Comparison of ENCODE assay signal across 16 cellular contexts in the genomic region with DNA sequence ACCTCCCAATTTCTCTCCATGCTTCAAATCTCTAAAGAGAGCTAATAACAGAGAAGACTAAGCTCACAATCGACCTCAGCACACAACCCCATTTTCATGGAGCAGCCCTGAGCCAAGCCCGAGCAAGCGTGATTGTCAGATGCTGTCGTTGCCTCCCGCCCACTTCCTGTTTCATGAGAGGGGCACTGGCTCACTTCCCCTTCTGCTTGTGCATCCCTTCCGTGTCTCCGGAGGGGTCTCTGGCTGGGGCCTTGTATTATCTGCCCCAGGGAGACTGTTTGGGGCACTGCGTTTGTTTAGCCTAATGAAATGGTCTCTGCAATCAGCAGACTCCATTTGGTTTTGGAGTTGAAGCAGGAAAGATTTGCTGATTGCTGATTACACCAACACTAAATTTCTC.
DNase-seq lines count a peak whose midpoint lies in the region; ATAC-seq and TF ChIP-seq lines count a peak whose summit lies in the region.
"Had no signal": no experiment of that assay in that cellular context is flagged by ENCODE, and none has a peak within 500 bp of the region (broad histone marks: within the 10 kb centered on the region; RNA-seq: fewer than 3 reads in every experiment).

No MANE protein-coding gene starts in this region.

- WGBS in endodermal cell (ENCODE audit: insufficient coverage in 1 of 2, insufficient read length in 1 of 2), 2 experiments, result 69 to 79% methylated on average over 4 to 8 of the region's 8 CpGs

- H3K27ac Mint-ChIP-seq in activated B cell treated with CpG ODN at 0.5 μM for 24 hours (no peak overlapping the region), endodermal cell (no peak overlapping the region)

- H3K9me3 ChIP-seq in endodermal cell (ENCODE audit: control insufficient read depth, low read length), result no peaks in the 10 kb centered on the region
- H3K9me3 ChIP-seq: colonic mucosa, tibial artery had no signal

- POLR2A ChIA-PET in activated B cell treated with CpG ODN at 0.5 μM for 24 hours (lab: Charles Lee), result no interaction called here

- no peak overlapping the region for H3K9ac ChIP-seq in endodermal cell (ENCODE audit: extremely low read depth, low read length, poor library complexity, severe bottlenecking)

- H3K36me3 Mint-ChIP-seq in activated B cell treated with CpG ODN at 0.5 μM for 24 hours (ENCODE audit: low read depth), result no peaks in the 10 kb centered on the region
- no peaks in the 10 kb centered on the region for H3K36me3 Mint-ChIP-seq in endodermal cell (ENCODE audit: low read depth)

- no peaks in the 10 kb centered on the region for H3K27me3 ChIP-seq in endodermal cell (ENCODE audit: control insufficient read depth, insufficient read depth, low read length, poor library complexity, severe bottlenecking)
- H3K27me3 ChIP-seq: colonic mucosa, tibial artery had no signal

- no peaks in the 10 kb centered on the region for H3K9me3 Mint-ChIP-seq in activated B cell treated with CpG ODN at 0.5 μM for 24 hours
- H3K9me3 Mint-ChIP-seq in endodermal cell, result no peaks in the 10 kb centered on the region

- peak; percentile 49 for ATAC-seq in activated B cell treated with CpG ODN at 0.5 μM for 24 hours (ENCODE audit: low read depth)
- no peak for ATAC-seq in GM21381 (IDR thresholded peaks at IDR 0.05; ENCODE audit: unreplicated experiment)

- CTCF ChIA-PET in activated B cell treated with CpG ODN at 0.5 μM for 24 hours (lab: Charles Lee), result no interaction called here

- no peaks in the 10 kb centered on the region for H3K4me1 ChIP-seq in endodermal cell (ENCODE audit: control insufficient read depth, insufficient read depth, low read length)
- H3K4me1 ChIP-seq: colonic mucosa, tibial artery had no signal

- H3K36me3 ChIP-seq in endodermal cell (ENCODE audit: control insufficient read depth, insufficient read depth, low read length), result no peaks in the 10 kb centered on the region
- H3K36me3 ChIP-seq: colonic mucosa, tibial artery, WERI-Rb-1 had no signal

- peaks cover 14% of the 10 kb centered on the region for H3K27me3 Mint-ChIP-seq in activated B cell treated with CpG ODN at 0.5 μM for 24 hours
- no peaks in the 10 kb centered on the region for H3K27me3 Mint-ChIP-seq in endodermal cell (ENCODE audit: insufficient read depth)

- no peak for TF ChIP-seq CTCF in activated B cell treated with CpG ODN at 0.5 μM for 24 hours (IDR thresholded peaks at IDR 0.05)
- TF ChIP-seq CTCF in endodermal cell (conservative IDR thresholded peaks at IDR 0.05), result no peak

- no peak overlapping the region for H3K4me3 ChIP-seq in endodermal cell (ENCODE audit: low read length)
- H3K4me3 ChIP-seq: colonic mucosa, tibial artery had no signal

- no peak overlapping the region for H3K27ac ChIP-seq in endodermal cell (ENCODE audit: low read depth, low read length)
- H3K27ac ChIP-seq: colonic mucosa, tibial artery, WERI-Rb-1 had no signal

- DNase-seq in stimulated activated CD4-positive, alpha-beta T cell treated with anti-CD3 and anti-CD28 coated beads, Interleukin-1b, Interleukin-23, amount 100 ng/mL, for 48 hours, result peak; percentile 1
- DNase-seq in stimulated activated CD4-positive, alpha-beta T cell treated with anti-CD3 and anti-CD28 coated beads, Interleukin-15, amount 100 ng/mL, for 24 hours, result no peak
- DNase-seq in MV-4-11 (lab: John Stamatoyannopoulos, UW) (peak; percentile 81), activated B cell treated with CpG ODN at 0.5 μM for 24 hours (no peak), NCI-H128 (lab: John Stamatoyannopoulos, UW; ENCODE audit: unreplicated experiment) (no peak), hippocampal formation (lab: John Stamatoyannopoulos, UW) (no peak), endodermal cell (no peak)
- DNase-seq: activated T-cell treated with anti-CD3 and anti-CD28 coated beads, Interleukin-2, amount 50 U/mL, for 1 hour; colonic mucosa; DMS79; NCI-H1436 treated with DMSO at 0.1 percent for 48 hours; NCI-H510A treated with DMSO at 0.1 percent for 48 hours; posterior cingulate gyrus; tibial artery; WERI-Rb-1 had no signal

- H3K4me1 Mint-ChIP-seq in activated B cell treated with CpG ODN at 0.5 μM for 24 hours, result peaks cover 6% of the 10 kb centered on the region
- H3K4me1 Mint-ChIP-seq in endodermal cell, result peaks cover 31% of the 10 kb centered on the region

- H3K4me3 Mint-ChIP-seq in activated B cell treated with CpG ODN at 0.5 μM for 24 hours (no peak overlapping the region), endodermal cell (no peak overlapping the region)

- intact Hi-C loops in activated B cell treated with CpG ODN at 0.5 μM for 24 hours (cut with micrococcal nuclease), result no loop called here

Comparison
In these comparisons a context has a peak if more than half of its experiments do, and no peak if none do; other contexts are left out.
1. DNase-seq: peak in stimulated activated CD4-positive, alpha-beta T cell treated with anti-CD3 and anti-CD28 coated beads, Interleukin-1b, Interleukin-23, amount 100 ng/mL, for 48 hours (single experiment) and MV-4-11 (single experiment); none in stimulated activated CD4-positive, alpha-beta T cell treated with anti-CD3 and anti-CD28 coated beads, Interleukin-15, amount 100 ng/mL, for 24 hours (single experiment), activated B cell treated with CpG ODN at 0.5 μM for 24 hours (single experiment), NCI-H128 (single experiment), hippocampal formation (0 of 2) and endodermal cell (single experiment).